ENCODE assay signal across 8 cellular contexts in the genomic region with DNA sequence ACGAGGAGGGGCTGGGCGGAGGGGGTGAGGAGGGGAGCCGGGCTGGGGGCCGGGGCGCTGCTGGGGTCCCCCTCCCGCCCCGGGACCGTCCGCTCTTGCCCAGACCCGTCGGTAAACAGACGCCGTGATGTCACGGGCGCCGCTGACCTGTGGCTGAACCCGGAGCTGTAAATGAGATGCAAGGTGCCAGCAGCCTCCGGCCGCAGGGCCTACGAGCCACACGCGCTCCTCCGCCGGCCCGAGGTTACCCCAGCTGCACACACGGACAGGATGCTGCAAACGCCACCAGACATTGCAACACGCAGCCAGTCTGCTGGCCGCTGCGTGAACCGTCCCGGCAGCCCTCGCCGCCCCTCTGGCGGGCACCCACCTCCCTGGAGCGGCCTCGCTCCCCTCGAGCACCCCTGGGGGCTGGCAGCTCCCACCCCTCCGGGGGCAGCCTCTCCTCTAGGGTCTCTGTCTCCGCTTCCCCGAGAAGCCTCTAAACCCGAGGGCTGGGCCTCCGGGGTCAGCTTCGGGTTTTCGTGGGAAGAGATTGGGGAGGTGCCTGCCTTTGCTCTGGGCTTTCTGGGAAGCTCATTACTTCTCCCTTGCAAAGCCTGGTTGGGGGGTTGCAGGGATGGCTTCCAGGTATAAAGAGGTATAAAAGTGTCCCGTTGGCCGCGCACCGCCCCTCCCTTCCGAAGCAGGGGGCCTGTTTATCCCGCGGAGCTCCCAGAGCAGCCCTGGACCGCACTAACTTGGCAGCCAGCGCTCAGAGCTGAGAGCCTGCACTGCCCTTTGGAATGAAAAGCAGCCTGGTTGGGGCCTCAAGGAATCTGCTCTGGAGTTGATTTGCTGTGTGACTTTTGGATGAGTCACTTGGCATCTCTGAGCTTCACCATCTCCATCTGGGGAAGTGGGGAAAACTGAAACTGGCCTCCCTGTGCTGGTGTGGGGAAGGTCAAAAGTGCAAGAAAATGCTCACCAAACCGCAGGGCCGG. TPM values are rescaled to one million over a fixed set of nuclear protein-coding genes. Genes with fewer than 3 reads are reported as not detected.
DNase-seq lines count a peak whose midpoint lies in the region; ATAC-seq and TF ChIP-seq lines count a peak whose summit lies in the region.

No MANE protein-coding gene starts in this region.

- TF ChIP-seq CTCF in GM12865 (IDR thresholded peaks at IDR 0.05; ENCODE audit: insufficient read depth, low read depth, low read length, missing control alignments) (no peak), osteocyte (IDR thresholded peaks at IDR 0.05) (no peak)

- intact Hi-C loops in cardiac septum (cut with DNase I) = loop anchor here (1.0 kb wide), 1 partner anchor 22 kb away; a partner anchor contains a TSS

- peak overlapping the region; percentile 78 for H3K27ac Mint-ChIP-seq in osteocyte (ENCODE audit: unreplicated experiment)

- no peaks in the 10 kb centered on the region for H3K27me3 Mint-ChIP-seq in osteocyte (ENCODE audit: unreplicated experiment)

- peak overlapping the region; percentile 42 for H3K4me3 Mint-ChIP-seq in osteocyte (ENCODE audit: unreplicated experiment)

- H3K9ac ChIP-seq in HUES64 (ENCODE audit: low read depth, low read length) = no peak overlapping the region

- H3K4me1 ChIP-seq in HUES64 (ENCODE audit: insufficient read depth, low read length) = peaks cover 14% of the 10 kb centered on the region

- H3K27me3 ChIP-seq in HUES64 (ENCODE audit: insufficient read depth, low read length) = peaks cover 17% of the 10 kb centered on the region

- DNase-seq in GM12865 (ENCODE audit: low read depth) (peak; percentile 50), cardiac septum (ENCODE audit: low spot score) (peak; percentile 92), osteocyte (ENCODE audit: extremely low spot score, unreplicated experiment) (peak; percentile 92), NCI-H2107 (lab: John Stamatoyannopoulos, UW) (no peak)
- DNase-seq in stimulated activated CD8-positive, alpha-beta memory T cell treated with anti-CD3 and anti-CD28 coated beads, Interleukin-4, amount 100 ng/mL, for 48 hours = no peak

- H3K4me3 ChIP-seq in GM12865 (ENCODE audit: low read depth, low read length) (no peak overlapping the region), HUES64 (ENCODE audit: low read length) (peak overlapping the region; percentile 54)

- peaks cover 41% of the 10 kb centered on the region for H3K4me1 Mint-ChIP-seq in osteocyte (ENCODE audit: unreplicated experiment)

- H3K36me3 ChIP-seq in HUES64 (ENCODE audit: insufficient read depth, low read length) = no peaks in the 10 kb centered on the region

- no peaks in the 10 kb centered on the region for H3K9me3 ChIP-seq in HUES64 (ENCODE audit: insufficient read depth, low read depth, low read length)

- H3K36me3 Mint-ChIP-seq in osteocyte (ENCODE audit: unreplicated experiment) = peaks cover 5% of the 10 kb centered on the region

- H3K27ac ChIP-seq in HUES64 (ENCODE audit: low read depth, low read length) (no peak overlapping the region; the same call in 1 of the 2 replicates), adipose tissue (ENCODE audit: low read depth, low read length) (peak overlapping the region; percentile 35)

- WGBS in HUES64 = 4% methylated on average over 56 of the region's 56 CpGs
- 11 to 32% (median 13%) methylated on average over 35 to 56 of the region's 56 CpGs for WGBS in adipose tissue, 3 donors

- no peaks in the 10 kb centered on the region for H3K9me3 Mint-ChIP-seq in osteocyte (ENCODE audit: unreplicated experiment)

- ATAC-seq in GM18868 (IDR thresholded peaks at IDR 0.05; ENCODE audit: unreplicated experiment) = no peak

RNA-seq across cellular contexts. Expression of a gene that starts 21.9 kb away (rescaled TPM):
- 10.6 TPM for polyA plus RNA-seq in HUES64 (2013, experiment 1 of 2)
- polyA plus RNA-seq in HUES64 (2013, experiment 2 of 2) = 7.3 TPM
- polyA plus RNA-seq in adipose tissue = 100 to 1,000 TPM in 1 of 3 donors, 10 to 100 TPM in 2; 92.1 to 173 (median 96.7) TPM
- total RNA-seq in cardiac septum (41.8 TPM), osteocyte (52.5 and 55.3 TPM in 2 replicates)

RNA-seq across cellular contexts. Expression of a gene that starts 47.8 kb away (rescaled TPM):
- polyA plus RNA-seq in HUES64 (2013, experiment 1 of 2) = not detected
- polyA plus RNA-seq in HUES64 (2013, experiment 2 of 2) = not detected
- 1 to 10 TPM in 1 of 3 donors, not detected in 2; 1.2 TPM for polyA plus RNA-seq in adipose tissue
- not detected for total RNA-seq in cardiac septum
- total RNA-seq in osteocyte = not detected in 2 replicates

Comparison
In these comparisons a context has a peak if more than half of its experiments do, and no peak if none do; other contexts are left out.
1. DNase-seq: peak in GM12865 (single experiment), cardiac septum (single experiment) and osteocyte (single experiment); none in NCI-H2107 (single experiment) and stimulated activated CD8-positive, alpha-beta memory T cell treated with anti-CD3 and anti-CD28 coated beads, Interleukin-4, amount 100 ng/mL, for 48 hours (single experiment).